In the genomic region with DNA sequence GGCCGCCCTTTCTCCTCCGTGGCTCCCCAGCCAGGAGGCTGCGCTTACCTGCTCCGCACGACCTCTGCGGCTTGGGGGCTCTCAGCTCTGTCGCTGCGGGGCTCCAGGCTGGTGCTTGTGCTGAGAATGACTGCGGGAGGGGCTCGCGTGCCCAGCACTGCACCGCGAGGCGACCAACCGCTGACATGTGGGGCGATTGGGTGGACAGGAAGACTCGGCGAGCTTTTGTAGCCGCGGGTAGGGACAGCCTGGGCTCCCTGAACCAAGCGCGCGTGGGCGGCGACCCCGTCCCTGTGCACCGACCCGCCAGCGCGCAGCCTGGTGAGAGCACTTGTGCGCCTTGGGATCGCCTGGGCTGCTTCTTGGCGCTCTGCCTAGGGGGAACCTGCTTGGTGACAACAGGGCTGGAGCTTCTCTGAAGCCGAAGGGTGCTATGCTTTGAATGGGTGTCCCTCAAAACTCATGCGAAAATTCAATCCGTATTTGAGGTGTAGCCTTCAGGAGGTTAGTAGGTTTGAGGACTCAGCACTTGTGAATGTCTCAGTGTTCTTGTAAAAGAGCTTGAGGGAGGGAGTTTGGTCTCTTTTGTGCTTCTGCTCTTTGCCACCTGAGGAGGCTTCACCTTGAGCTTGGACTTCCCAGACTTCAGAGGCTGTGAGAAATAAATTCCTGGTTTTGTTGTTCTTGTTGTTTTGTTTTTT, we compare ENCODE assay signal across 9 cellular contexts. TPM values are rescaled to one million over a fixed set of nuclear protein-coding genes. Genes with fewer than 3 reads are reported as not detected.
DNase-seq lines count a peak whose midpoint lies in the region; ATAC-seq and TF ChIP-seq lines count a peak whose summit lies in the region.
"Had no signal": no experiment of that assay in that cellular context is flagged by ENCODE, and none has a peak within 500 bp of the region (broad histone marks: within the 10 kb centered on the region; RNA-seq: fewer than 3 reads in every experiment).

No MANE protein-coding gene starts in this region.

- H3K4me1 Mint-ChIP-seq in neural crest cell: peaks cover 6% of the 10 kb centered on the region

- ATAC-seq in HG03095 (IDR thresholded peaks at IDR 0.05; ENCODE audit: unreplicated experiment): no peak

- H3K9me3 Mint-ChIP-seq in neural crest cell: peaks cover 16% of the 10 kb centered on the region

- peak overlapping the region; percentile 70 for H3K4me3 Mint-ChIP-seq in neural crest cell

- in situ Hi-C loops in transverse colon (cut with MboI; ENCODE audit: low pct_ligation_motif_present in 1 of 4, low pct_unique_long_range_greater_than_20kb in 1 of 4, low sequenced_read_pairs in 3 of 4): loop anchor here in 3 of 4 donors (10.0 to 25.0 kb wide), 4 partner anchors 98 to 376 kb away; no protein-coding TSS in a partner anchor

- WGBS in transverse colon (ENCODE audit: low coverage in 1 of 2), 2 donors: 27 to 47% methylated on average over 3 to 21 of the region's 36 CpGs

- no peak for TF ChIP-seq CTCF in dorsolateral prefrontal cortex (IDR thresholded peaks at IDR 0.05 in 54 of 56, conservative IDR thresholded peaks at IDR 0.05 in 2 of 56; ENCODE audit: low read depth in 1 of 56, partially characterized antibody in 56 of 56)
- no peak for TF ChIP-seq CTCF in neural crest cell (conservative IDR thresholded peaks at IDR 0.05)
- TF ChIP-seq CTCF in transverse colon (IDR thresholded peaks at IDR 0.05): no peak

- intact Hi-C loops in dorsolateral prefrontal cortex (cut with DNase I) (loop anchor here in 1 of 2 donors (5.0 to 10.0 kb wide), 2 partner anchors 188 to 356 kb away; a partner anchor contains a TSS), transverse colon (cut with DNase I; ENCODE audit: low total_unique reads) (loop anchor here (10.0 kb wide), 1 partner anchor 126 kb away; no protein-coding TSS in a partner anchor)

- H3K27ac Mint-ChIP-seq in neural crest cell (ENCODE audit: unreplicated experiment): no peak overlapping the region

- H3K9me3 ChIP-seq in transverse colon: peaks cover 0 to 4% of the 10 kb centered on the region in 2 donors

- peak overlapping the region in 25 of 59 donors; percentile 6 to 78 (median 58) for H3K27ac ChIP-seq in dorsolateral prefrontal cortex
- no peak overlapping the region for H3K27ac ChIP-seq in transverse colon
- H3K27ac ChIP-seq: 22Rv1 had no signal

- H3K27me3 Mint-ChIP-seq in neural crest cell (ENCODE audit: low read depth): peaks cover 50% of the 10 kb centered on the region

- TF ChIP-seq EP300 in transverse colon (IDR thresholded peaks at IDR 0.05; ENCODE audit: low read depth): no peak

- H3K4me1 ChIP-seq in transverse colon: peaks cover 0 to 4% (median 2%) of the 10 kb centered on the region in 4 donors

- DNase-seq in DMS 273 (lab: John Stamatoyannopoulos, UW; ENCODE audit: unreplicated experiment) (peak; percentile 71), DMS 273 treated with DMSO at 0.1 percent for 48 hours (lab: John Stamatoyannopoulos, UW) (no peak), NCI-H1092 treated with DMSO at 0.1 percent for 48 hours (lab: John Stamatoyannopoulos, UW) (peak; percentile 23), dorsolateral prefrontal cortex (peak in 7 of 10 donors; percentile 28 to 57 (median 54)), neural crest cell (ENCODE audit: low read depth, low spot score) (peak; percentile 30), H4 (ENCODE audit: low spot score) (no peak), transverse colon (no peak)

- H3K36me3 ChIP-seq in transverse colon: no peaks in the 10 kb centered on the region

- no peak for TF ChIP-seq POLR2A in transverse colon (IDR thresholded peaks at IDR 0.05)

- H3K36me3 Mint-ChIP-seq in neural crest cell (ENCODE audit: low read depth): peaks cover 6% of the 10 kb centered on the region

- H3K4me3 ChIP-seq in dorsolateral prefrontal cortex: peak overlapping the region; percentile 31 to 72 (median 54)
- peak overlapping the region in 2 of 4 donors; percentile 17 to 40 for H3K4me3 ChIP-seq in transverse colon

- H3K27me3 ChIP-seq in dorsolateral prefrontal cortex (peaks cover 0 to 19% (median 0%) of the 10 kb centered on the region in 45 donors), transverse colon (peaks cover 25% of the 10 kb centered on the region)

RNA-seq across cellular contexts. Expression of a gene that starts 50.4 kb away (rescaled TPM):
- 1 to 10 TPM in 87 of 120 experiments, under 1 TPM in 28, not detected in 5; 0.38 to 6.5 (median 1.4) TPM for total RNA-seq in dorsolateral prefrontal cortex
- total RNA-seq in neural crest cell: 0.30 and 0.54 TPM in 2 replicates
- total RNA-seq in H4 (2014; rRNA removed; shearing (Covaris generic)): 0.66 and 2.1 TPM in 2 replicates
- total RNA-seq in transverse colon: 1 to 10 TPM in 2 of 4 donors, not detected in 2; 3.4 to 6.4 TPM

Comparison
In these comparisons a context has a peak if more than half of its experiments do, and no peak if none do; other contexts are left out.
1. DNase-seq: peak in DMS 273 (single experiment), NCI-H1092 treated with DMSO at 0.1 percent for 48 hours (single experiment), dorsolateral prefrontal cortex (7 of 10) and neural crest cell (single experiment); none in DMS 273 treated with DMSO at 0.1 percent for 48 hours (single experiment), H4 (single experiment) and transverse colon (single experiment).